In the genomic region with DNA sequence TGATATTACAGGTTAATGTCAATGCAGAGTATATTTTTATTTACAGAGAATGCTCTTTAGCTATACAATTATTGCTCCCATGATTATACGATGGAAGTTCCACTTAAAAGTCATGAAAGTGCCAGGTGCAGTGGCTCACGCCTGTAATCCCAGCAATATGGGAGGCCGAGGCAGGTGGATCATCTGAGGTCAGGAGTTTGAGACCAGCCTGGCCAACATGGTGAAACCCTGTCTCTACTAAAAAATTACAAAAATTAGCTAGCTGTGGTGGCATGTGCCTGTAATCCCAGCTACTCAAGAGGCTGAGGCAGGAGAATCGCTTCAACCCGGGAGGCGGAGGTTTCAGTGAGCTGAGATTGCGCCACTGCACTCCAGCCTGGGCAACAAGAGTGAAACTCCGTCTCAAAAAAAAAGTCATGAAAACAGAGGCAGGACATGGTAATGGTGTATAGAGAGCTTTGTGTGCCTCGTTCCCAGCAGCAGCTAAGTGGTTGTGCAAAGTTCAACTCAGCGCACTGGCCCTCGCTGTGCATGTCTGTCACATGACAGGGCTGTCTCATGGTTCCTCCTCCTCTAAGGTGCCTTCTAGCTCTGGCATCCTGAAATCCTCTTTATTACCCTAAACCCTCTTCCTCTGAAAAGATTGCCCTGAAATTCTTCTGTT, we compare ENCODE assay signal across 21 cellular contexts. TPM values are rescaled to one million over a fixed set of nuclear protein-coding genes. Genes with fewer than 3 reads are reported as not detected.
"Had no signal": no experiment of that assay in that cellular context is flagged by ENCODE, and none has a peak within 500 bp of the region (broad histone marks: within the 10 kb centered on the region; RNA-seq: fewer than 3 reads in every experiment).

No MANE protein-coding gene starts in this region.

RNA-seq across cellular contexts. Expression of gene SERPINA10, which starts 16.0 kb away (rescaled TPM):
- total RNA-seq: chondrocyte; endodermal cell; esophagus muscularis mucosa; fibroblast of lung; foreskin keratinocyte; heart right ventricle; left ventricle myocardium inferior; mononuclear cell; natural killer cell treated with Interleukin-12 subunit alpha and Interleukin-12 subunit beta and Interleukin-15 and Interleukin-18, amount 100 ng/mL, for 72 hours; neural crest cell; omental fat pad; posterior vena cava; pulmonary artery endothelial cell; sciatic nerve; stomach; subcutaneous adipose tissue; temporal lobe; thyroid gland had no signal
- polyA plus RNA-seq: fibroblast of lung, foreskin keratinocyte, heart right ventricle, immature natural killer cell, keratinocyte, lung had no signal

RNA-seq across cellular contexts. Expression of gene SERPINA6, which starts 46.1 kb away (rescaled TPM):
- total RNA-seq: chondrocyte; endodermal cell; esophagus muscularis mucosa; fibroblast of lung; foreskin keratinocyte; heart right ventricle; left ventricle myocardium inferior; mononuclear cell; natural killer cell treated with Interleukin-12 subunit alpha and Interleukin-12 subunit beta and Interleukin-15 and Interleukin-18, amount 100 ng/mL, for 72 hours; neural crest cell; posterior vena cava; pulmonary artery endothelial cell; sciatic nerve; stomach; subcutaneous adipose tissue; temporal lobe; thyroid gland had no signal
- polyA plus RNA-seq: fibroblast of lung, foreskin keratinocyte, heart right ventricle, immature natural killer cell, keratinocyte had no signal
